Comparison of ENCODE assay signal across 1 cellular context in the genomic region with DNA sequence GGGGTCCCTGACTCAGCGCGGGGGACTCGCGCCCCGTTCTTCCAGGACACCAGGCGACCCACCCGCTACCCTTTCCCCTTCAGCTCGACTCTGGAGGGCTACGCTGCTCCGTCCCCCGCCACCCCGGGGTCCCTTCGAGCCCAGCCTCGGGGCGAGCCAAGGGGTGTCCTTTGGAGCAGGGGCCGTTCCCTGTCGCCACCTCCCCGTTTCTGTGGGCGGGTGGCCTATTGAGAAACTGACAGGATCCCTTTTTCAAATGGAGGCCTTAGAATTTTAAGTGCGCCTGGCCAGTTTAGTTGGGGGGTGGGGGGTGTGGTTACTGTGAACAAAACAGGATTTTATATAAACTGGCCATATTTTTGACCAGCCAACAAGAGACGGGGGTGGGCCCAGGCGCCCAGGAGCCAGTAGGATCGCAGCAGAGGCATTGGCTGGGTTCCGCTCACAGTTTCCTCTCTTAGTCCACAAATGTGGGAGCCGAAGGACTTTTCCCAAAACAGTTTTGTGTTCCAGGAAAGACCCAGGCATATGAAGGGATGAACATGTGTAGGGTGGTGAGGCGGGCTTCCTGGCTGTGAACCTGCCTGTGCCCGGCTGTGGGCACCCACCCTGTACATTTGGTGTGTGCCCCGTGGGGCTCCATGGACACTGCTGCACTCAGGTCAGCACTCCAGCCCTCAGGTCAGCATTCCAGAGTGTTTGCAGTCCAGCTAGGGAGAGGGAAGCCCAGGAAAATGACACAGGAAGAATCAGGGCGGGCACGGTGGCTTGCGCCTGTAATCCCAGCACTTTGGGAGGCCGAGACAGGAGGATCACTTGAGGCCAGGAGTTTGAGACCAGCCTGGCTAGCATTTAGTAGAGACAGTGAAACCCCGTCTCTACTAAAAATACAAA.
A peak's percentile ranks its signal among the peaks of the same experiment; 100 is the strongest.
TF ChIP-seq lines count a peak whose summit lies in the region.

No MANE protein-coding gene starts in this region.

TF ChIP-seq in HEK293, 187 proteins besides CTCF, POLR2A, EP300 and RAD21 (continued from another document):
- TF ChIP-seq TCF7L2 (IDR thresholded peaks at IDR 0.05; ENCODE audit: borderline replicate concordance, low read depth, low read length) (no peak), OVOL3 (tag by site-specific recombination; IDR thresholded peaks at IDR 0.05) (no peak), ZNF335 (tag by site-specific recombination; conservative IDR thresholded peaks at IDR 0.05) (peak; percentile 71; the same call in 1 of the 2 replicates), SP3 (tag by site-specific recombination; IDR thresholded peaks at IDR 0.05) (no peak), SP2 (tag by site-specific recombination; IDR thresholded peaks at IDR 0.05) (peak; percentile 39), ZNF660 (tag by site-specific recombination; IDR thresholded peaks at IDR 0.05) (no peak), ELK4 (IDR thresholded peaks at IDR 0.05; ENCODE audit: borderline replicate concordance, low read depth, low read length) (no peak), ZBTB1 (tag by site-specific recombination; IDR thresholded peaks at IDR 0.05) (no peak), ZNF426 (tag by site-specific recombination; IDR thresholded peaks at IDR 0.05) (no peak), ZBTB8A (tag by site-specific recombination; IDR thresholded peaks at IDR 0.05) (peak; percentile 26; the same call in 1 of the 2 replicates), ZFHX2 (tag by site-specific recombination; conservative IDR thresholded peaks at IDR 0.05) (peak; percentile 63; the same call in 1 of the 2 replicates), KLF7 (tag by site-specific recombination; IDR thresholded peaks at IDR 0.05; ENCODE audit: borderline replicate concordance) (no peak), ZNF768 (tag by site-specific recombination; IDR thresholded peaks at IDR 0.05) (no peak), ZBTB17 (tag by site-specific recombination; IDR thresholded peaks at IDR 0.05) (no peak), ZNF341 (tag by site-specific recombination; IDR thresholded peaks at IDR 0.05; ENCODE audit: low read depth) (peak; percentile 69), ZBTB26 (tag by site-specific recombination; optimal IDR thresholded peaks at IDR 0.05) (peak; percentile 3), ZNF654 (tag by site-specific recombination; IDR thresholded peaks at IDR 0.05; ENCODE audit: low read depth) (no peak), ZNF23 (tag by site-specific recombination; IDR thresholded peaks at IDR 0.05; ENCODE audit: borderline replicate concordance) (no peak)
